In the genomic region with DNA sequence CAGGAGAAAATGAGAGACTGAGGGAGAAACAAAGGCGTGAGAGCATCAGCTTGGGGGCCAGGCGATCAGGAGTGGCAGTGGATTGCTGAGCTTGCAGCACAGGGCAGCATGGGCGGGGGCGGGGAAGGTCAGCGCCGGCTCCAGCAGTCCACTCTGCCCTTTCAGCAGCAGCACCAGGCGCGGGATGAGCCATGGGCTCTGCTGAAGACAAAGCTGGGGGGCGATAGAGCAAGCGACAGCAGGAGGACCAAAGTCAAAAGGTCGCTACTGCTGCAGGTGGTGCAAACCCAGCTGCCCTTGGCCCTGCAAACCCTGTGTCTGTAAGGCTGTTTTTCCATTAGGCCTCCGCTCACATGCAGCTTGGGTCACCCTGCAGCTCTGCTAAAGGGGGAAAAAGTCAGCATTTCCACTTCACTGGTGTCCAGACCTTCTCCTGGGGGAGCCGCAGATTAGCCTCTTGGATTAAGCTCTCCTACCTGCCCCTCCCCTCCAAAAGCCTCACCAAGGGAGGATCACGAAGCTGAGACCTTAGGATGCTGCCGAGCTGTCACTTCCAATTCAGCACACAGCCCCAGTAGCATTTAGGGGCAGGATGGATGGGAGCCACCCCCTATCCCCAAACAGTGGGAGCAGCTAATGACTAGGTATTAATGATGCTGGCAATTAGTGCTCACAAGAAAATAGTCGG, we compare ENCODE assay signal across 26 cellular contexts.
"Had no signal": no experiment of that assay in that cellular context is flagged by ENCODE, and none has a peak within 500 bp of the region (broad histone marks: within the 10 kb centered on the region; RNA-seq: fewer than 3 reads in every experiment).

No MANE protein-coding gene starts in this region.

- DNase-seq: activated CD4-positive, alpha-beta T cell treated with anti-CD3 and anti-CD28 coated beads, Interleukin-2, amount 10 ng/mL, durations not matched to agents 7 days and 5 days; activated CD8-positive, alpha-beta memory T cell treated with anti-CD3 and anti-CD28 coated beads for 24 hours; activated CD8-positive, alpha-beta memory T cell treated with anti-CD3 and anti-CD28 coated beads, Interleukin-2, amount 50 U/mL, for 4 hours; activated naive CD4-positive, alpha-beta T cell; activated T-cell treated with anti-CD3 and anti-CD28 coated beads, Interleukin-2, amount 50 U/mL, for 24 hours; adrenal gland; colonic mucosa; dorsolateral prefrontal cortex; effector memory CD8-positive, alpha-beta T cell; foreskin melanocyte; hypothalamus; occipital lobe; stimulated activated CD4-positive, alpha-beta T cell treated with anti-CD3 and anti-CD28 coated beads, Interleukin-2, amount 100 ng/mL, for 48 hours; stimulated activated CD8-positive, alpha-beta memory T cell treated with anti-CD3 and anti-CD28 coated beads, Interleukin-4, amount 100 ng/mL, for 48 hours; stimulated activated naive B cell treated with anti-CD40 and anti-IgM and Interleukin-4, amounts not matched to agents 10 μg/mL and 1 μg/mL and 100 μg/mL, for 72 hours; T-helper 17 cell; transverse colon had no signal

- FAIRE-seq: astrocyte, endothelial cell of umbilical vein had no signal

- ATAC-seq: effector memory CD8-positive, alpha-beta T cell; esophagus mucosa; natural killer cell treated with Interleukin-12 subunit alpha and Interleukin-12 subunit beta and Interleukin-15 and Interleukin-18, amount 100 ng/mL, for 72 hours; stimulated activated naive B cell treated with anti-CD40 and anti-IgM and Interleukin-4, amounts not matched to agents 10 μg/mL and 1 μg/mL and 100 μg/mL, for 72 hours; T-helper 17 cell had no signal

- H3K4me1 Mint-ChIP-seq: activated CD4-positive, alpha-beta T cell treated with anti-CD3 and anti-CD28 coated beads, Interleukin-2, amount 10 ng/mL, durations not matched to agents 7 days and 5 days; central memory CD8-positive, alpha-beta T cell; T-helper 17 cell had no signal

- H3K4me3 Mint-ChIP-seq: activated CD4-positive, alpha-beta T cell treated with anti-CD3 and anti-CD28 coated beads, Interleukin-2, amount 10 ng/mL, durations not matched to agents 7 days and 5 days; activated naive CD8-positive, alpha-beta T cell; activated T-cell treated with anti-CD3 and anti-CD28 coated beads, Interleukin-2, amount 50 U/mL, for 24 hours; central memory CD8-positive, alpha-beta T cell; effector memory CD8-positive, alpha-beta T cell; memory B cell; natural killer cell treated with Interleukin-12 subunit alpha and Interleukin-12 subunit beta and Interleukin-15 and Interleukin-18, amount 100 ng/mL, for 72 hours; stimulated activated naive B cell treated with anti-CD40 and anti-IgM and Interleukin-4, amounts not matched to agents 10 μg/mL and 1 μg/mL and 100 μg/mL, for 72 hours; T-helper 17 cell had no signal

- H3K9me3 Mint-ChIP-seq: activated T-cell treated with anti-CD3 and anti-CD28 coated beads, Interleukin-2, amount 50 U/mL, for 24 hours; activated T-helper 2 cell treated with anti-CD3 and anti-CD28 coated beads, Interferon-gamma antibody, Interleukin-2, Interleukin-4, amounts not matched to agents 10 μg/mL and 5 μg/mL and 100 μg/mL, durations not matched to agents 14 hours and 24 hours and 36 hours; central memory CD8-positive, alpha-beta T cell; natural killer cell treated with Interleukin-12 subunit alpha and Interleukin-12 subunit beta and Interleukin-15 and Interleukin-18, amount 100 ng/mL, for 72 hours had no signal

- H3K27ac Mint-ChIP-seq: activated CD4-positive, alpha-beta T cell treated with anti-CD3 and anti-CD28 coated beads, Interleukin-2, amount 10 ng/mL, durations not matched to agents 7 days and 5 days; activated naive CD8-positive, alpha-beta T cell; activated T-cell treated with anti-CD3 and anti-CD28 coated beads, Interleukin-2, amount 50 U/mL, for 24 hours; activated T-helper 2 cell treated with anti-CD3 and anti-CD28 coated beads, Interferon-gamma antibody, Interleukin-2, Interleukin-4, amounts not matched to agents 10 μg/mL and 5 μg/mL and 100 μg/mL, durations not matched to agents 14 hours and 24 hours and 36 hours; effector memory CD8-positive, alpha-beta T cell; memory B cell; natural killer cell treated with Interleukin-12 subunit alpha and Interleukin-12 subunit beta and Interleukin-15 and Interleukin-18, amount 100 ng/mL, for 72 hours; stimulated activated naive B cell treated with anti-CD40 and anti-IgM and Interleukin-4, amounts not matched to agents 10 μg/mL and 1 μg/mL and 100 μg/mL, for 72 hours; T-helper 17 cell had no signal

- H3K9me3 ChIP-seq: adrenal gland, breast epithelium, colonic mucosa, transverse colon had no signal

- H3K36me3 Mint-ChIP-seq: natural killer cell treated with Interleukin-12 subunit alpha and Interleukin-12 subunit beta and Interleukin-15 and Interleukin-18, amount 100 ng/mL, for 72 hours had no signal

- H3K4me3 ChIP-seq: adrenal gland, breast epithelium, colonic mucosa, dorsolateral prefrontal cortex, transverse colon had no signal

- H3K36me3 ChIP-seq: adrenal gland, breast epithelium, colonic mucosa, transverse colon had no signal

- H3K27me3 ChIP-seq: adrenal gland, breast epithelium, colonic mucosa, dorsolateral prefrontal cortex, transverse colon had no signal

- H3K27ac ChIP-seq: adrenal gland, breast epithelium, colonic mucosa, dorsolateral prefrontal cortex, transverse colon had no signal

- H3K27me3 Mint-ChIP-seq: activated naive CD8-positive, alpha-beta T cell; activated T-cell treated with anti-CD3 and anti-CD28 coated beads, Interleukin-2, amount 50 U/mL, for 24 hours; memory B cell; natural killer cell treated with Interleukin-12 subunit alpha and Interleukin-12 subunit beta and Interleukin-15 and Interleukin-18, amount 100 ng/mL, for 72 hours; stimulated activated naive B cell treated with anti-CD40 and anti-IgM and Interleukin-4, amounts not matched to agents 10 μg/mL and 1 μg/mL and 100 μg/mL, for 72 hours; T-helper 17 cell had no signal

- H3K4me1 ChIP-seq: adrenal gland, breast epithelium, colonic mucosa, transverse colon had no signal
